Comparison of ENCODE assay signal across 1 cellular context in genomic region chr4:177100307-177100706, GRCh38.
TF ChIP-seq lines count a peak whose summit lies in the region.

No MANE protein-coding gene starts in this region.

TF ChIP-seq in HepG2, 621 proteins besides CTCF, POLR2A, EP300 and RAD21 (continued from another document):
- TF ChIP-seq, protein P1, sequence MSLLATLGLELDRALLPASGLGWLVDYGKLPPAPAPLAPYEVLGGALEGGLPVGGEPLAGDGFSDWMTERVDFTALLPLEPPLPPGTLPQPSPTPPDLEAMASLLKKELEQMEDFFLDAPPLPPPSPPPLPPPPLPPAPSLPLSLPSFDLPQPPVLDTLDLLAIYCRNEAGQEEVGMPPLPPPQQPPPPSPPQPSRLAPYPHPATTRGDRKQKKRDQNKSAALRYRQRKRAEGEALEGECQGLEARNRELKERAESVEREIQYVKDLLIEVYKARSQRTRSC (CRISPR knock-in tag; IDR thresholded peaks at IDR 0.05; ENCODE audit: low read depth): no peak
